Comparison of ENCODE assay signal across 2 cellular contexts in the genomic region with DNA sequence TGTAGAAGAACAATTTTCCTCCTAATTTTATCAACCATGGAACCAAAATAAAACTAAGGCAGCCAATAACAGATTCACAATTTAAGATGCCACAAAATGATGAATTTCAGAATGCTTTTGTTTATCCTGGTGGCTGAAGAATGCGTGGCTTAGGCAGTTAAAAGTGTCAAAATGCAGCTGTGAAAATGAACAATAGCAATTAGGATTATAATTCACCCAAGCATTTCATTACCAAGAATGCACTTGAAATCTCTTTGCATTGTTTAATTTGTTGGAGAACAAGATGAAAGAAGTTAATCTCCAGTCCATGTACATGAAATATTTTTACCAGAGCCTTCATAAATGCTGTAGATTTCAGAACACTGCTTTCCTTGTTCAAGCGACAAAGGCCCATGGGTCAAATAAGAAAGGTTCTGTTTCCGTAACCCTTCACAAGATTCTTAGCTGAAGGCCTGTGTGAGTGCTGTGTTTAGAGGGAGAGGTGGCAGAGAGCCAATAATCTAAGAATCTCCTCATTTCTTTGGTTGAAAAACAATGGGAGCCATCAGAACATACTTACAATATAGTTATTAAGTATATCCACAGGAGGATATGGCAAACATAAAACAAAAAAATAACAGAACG.
TF ChIP-seq lines count a peak whose summit lies in the region.

No MANE protein-coding gene starts in this region.

TF ChIP-seq in GM23338, 12 proteins besides CTCF, POLR2A, EP300 and RAD21 (continued from another document):
- TF ChIP-seq ETS1 (IDR thresholded peaks at IDR 0.05): no peak
- TF ChIP-seq REST (IDR thresholded peaks at IDR 0.05; ENCODE audit: unreplicated experiment): no peak
- TF ChIP-seq, protein P1, sequence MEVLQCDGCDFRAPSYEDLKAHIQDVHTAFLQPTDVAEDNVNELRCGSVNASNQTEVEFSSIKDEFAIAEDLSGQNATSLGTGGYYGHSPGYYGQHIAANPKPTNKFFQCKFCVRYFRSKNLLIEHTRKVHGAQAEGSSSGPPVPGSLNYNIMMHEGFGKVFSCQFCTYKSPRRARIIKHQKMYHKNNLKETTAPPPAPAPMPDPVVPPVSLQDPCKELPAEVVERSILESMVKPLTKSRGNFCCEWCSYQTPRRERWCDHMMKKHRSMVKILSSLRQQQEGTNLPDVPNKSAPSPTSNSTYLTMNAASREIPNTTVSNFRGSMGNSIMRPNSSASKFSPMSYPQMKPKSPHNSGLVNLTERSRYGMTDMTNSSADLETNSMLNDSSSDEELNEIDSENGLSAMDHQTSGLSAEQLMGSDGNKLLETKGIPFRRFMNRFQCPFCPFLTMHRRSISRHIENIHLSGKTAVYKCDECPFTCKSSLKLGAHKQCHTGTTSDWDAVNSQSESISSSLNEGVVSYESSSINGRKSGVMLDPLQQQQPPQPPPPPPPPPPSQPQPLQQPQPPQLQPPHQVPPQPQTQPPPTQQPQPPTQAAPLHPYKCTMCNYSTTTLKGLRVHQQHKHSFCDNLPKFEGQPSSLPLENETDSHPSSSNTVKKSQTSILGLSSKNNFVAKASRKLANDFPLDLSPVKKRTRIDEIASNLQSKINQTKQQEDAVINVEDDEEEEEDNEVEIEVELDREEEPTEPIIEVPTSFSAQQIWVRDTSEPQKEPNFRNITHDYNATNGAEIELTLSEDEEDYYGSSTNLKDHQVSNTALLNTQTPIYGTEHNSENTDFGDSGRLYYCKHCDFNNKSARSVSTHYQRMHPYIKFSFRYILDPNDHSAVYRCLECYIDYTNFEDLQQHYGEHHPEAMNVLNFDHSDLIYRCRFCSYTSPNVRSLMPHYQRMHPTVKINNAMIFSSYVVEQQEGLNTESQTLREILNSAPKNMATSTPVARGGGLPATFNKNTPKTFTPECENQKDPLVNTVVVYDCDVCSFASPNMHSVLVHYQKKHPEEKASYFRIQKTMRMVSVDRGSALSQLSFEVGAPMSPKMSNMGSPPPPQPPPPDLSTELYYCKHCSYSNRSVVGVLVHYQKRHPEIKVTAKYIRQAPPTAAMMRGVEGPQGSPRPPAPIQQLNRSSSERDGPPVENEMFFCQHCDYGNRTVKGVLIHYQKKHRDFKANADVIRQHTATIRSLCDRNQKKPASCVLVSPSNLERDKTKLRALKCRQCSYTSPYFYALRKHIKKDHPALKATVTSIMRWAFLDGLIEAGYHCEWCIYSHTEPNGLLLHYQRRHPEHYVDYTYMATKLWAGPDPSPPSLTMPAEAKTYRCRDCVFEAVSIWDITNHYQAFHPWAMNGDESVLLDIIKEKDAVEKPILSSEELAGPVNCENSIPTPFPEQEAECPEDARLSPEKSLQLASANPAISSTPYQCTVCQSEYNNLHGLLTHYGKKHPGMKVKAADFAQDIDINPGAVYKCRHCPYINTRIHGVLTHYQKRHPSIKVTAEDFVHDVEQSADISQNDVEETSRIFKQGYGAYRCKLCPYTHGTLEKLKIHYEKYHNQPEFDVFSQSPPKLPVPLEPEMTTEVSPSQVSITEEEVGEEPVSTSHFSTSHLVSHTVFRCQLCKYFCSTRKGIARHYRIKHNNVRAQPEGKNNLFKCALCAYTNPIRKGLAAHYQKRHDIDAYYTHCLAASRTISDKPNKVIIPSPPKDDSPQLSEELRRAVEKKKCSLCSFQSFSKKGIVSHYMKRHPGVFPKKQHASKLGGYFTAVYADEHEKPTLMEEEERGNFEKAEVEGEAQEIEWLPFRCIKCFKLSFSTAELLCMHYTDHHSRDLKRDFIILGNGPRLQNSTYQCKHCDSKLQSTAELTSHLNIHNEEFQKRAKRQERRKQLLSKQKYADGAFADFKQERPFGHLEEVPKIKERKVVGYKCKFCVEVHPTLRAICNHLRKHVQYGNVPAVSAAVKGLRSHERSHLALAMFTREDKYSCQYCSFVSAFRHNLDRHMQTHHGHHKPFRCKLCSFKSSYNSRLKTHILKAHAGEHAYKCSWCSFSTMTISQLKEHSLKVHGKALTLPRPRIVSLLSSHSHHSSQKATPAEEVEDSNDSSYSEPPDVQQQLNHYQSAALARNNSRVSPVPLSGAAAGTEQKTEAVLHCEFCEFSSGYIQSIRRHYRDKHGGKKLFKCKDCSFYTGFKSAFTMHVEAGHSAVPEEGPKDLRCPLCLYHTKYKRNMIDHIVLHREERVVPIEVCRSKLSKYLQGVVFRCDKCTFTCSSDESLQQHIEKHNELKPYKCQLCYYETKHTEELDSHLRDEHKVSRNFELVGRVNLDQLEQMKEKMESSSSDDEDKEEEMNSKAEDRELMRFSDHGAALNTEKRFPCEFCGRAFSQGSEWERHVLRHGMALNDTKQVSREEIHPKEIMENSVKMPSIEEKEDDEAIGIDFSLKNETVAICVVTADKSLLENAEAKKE (CRISPR knock-in tag; IDR thresholded peaks at IDR 0.05): no peak

TF ChIP-seq in WTC11, 78 proteins besides CTCF, POLR2A, EP300 and RAD21 (continued from another document):
- TF ChIP-seq RELA (CRISPR knock-in tag; IDR thresholded peaks at IDR 0.05; ENCODE audit: borderline replicate concordance): no peak
- no peak for TF ChIP-seq MLX (CRISPR knock-in tag; IDR thresholded peaks at IDR 0.05)
- TF ChIP-seq GRHL2 (CRISPR knock-in tag; IDR thresholded peaks at IDR 0.05; ENCODE audit: insufficient replicate concordance, severe bottlenecking): no peak
- no peak for TF ChIP-seq ZNF138 (CRISPR knock-in tag; conservative IDR thresholded peaks at IDR 0.05)
- no peak for TF ChIP-seq ZNF396 (CRISPR knock-in tag; IDR thresholded peaks at IDR 0.05; ENCODE audit: borderline replicate concordance)
- TF ChIP-seq ESRRA (CRISPR knock-in tag; IDR thresholded peaks at IDR 0.05; ENCODE audit: borderline replicate concordance): no peak
- TF ChIP-seq ZBTB21 (CRISPR knock-in tag; IDR thresholded peaks at IDR 0.05; ENCODE audit: borderline replicate concordance): no peak
- no peak for TF ChIP-seq ELF4 (CRISPR knock-in tag; IDR thresholded peaks at IDR 0.05; ENCODE audit: low read depth)
- TF ChIP-seq NFE2L1 (CRISPR knock-in tag; IDR thresholded peaks at IDR 0.05): no peak
- TF ChIP-seq ZNF121 (CRISPR knock-in tag; IDR thresholded peaks at IDR 0.05): no peak
- TF ChIP-seq EMX1 (CRISPR knock-in tag; IDR thresholded peaks at IDR 0.05): no peak
TF ChIP-seq in WTC11: peak in this region for 0.
